12 cellular contexts compared by ENCODE assay signal in the genomic region with DNA sequence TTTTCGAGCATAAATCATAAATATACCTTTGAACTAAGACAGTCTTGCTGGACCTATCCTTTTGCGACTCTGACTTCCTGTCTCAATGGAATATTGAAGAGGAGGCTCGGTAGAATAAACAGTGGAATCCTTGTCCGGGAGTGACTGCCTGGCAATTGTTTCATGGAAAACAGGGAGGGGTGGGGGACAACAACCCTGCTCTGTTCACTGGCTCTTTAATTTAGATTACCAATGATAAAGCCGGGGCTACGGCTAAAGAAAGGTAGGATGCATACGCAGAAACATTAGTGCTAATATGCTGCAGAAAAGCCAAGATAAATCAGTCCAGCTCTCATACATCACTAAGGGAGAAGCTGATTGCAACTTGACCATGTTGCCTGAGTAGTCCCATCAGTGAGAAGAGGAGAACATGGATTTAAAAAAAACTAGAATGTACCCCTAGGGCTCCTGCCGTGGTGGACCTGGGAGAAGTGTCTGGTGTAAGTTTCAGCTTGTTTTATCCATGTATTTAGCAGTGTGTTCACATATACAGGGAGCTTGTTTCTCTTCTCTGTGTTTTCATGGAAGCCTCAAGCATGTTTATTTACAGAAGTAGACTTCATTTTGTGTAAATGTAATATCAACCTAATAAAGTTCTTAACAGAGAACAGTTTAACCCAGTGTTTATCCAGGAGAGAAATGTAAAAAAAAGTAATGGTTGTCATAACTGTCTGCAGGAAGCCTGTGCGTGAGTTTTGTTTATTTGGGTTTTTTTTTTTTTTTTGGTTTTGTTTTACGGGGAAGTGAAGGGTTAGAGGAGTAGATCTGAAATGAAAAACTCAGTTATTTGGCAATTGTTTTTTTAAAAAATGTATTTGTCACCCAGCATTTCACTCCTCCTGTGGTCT.
A peak's percentile ranks its signal among the peaks of the same experiment; 100 is the strongest.
DNase-seq lines count a peak whose midpoint lies in the region; FAIRE-seq and TF ChIP-seq lines count a peak whose summit lies in the region.
"Had no signal": no experiment of that assay in that cellular context is flagged by ENCODE, and none has a peak within 500 bp of the region (broad histone marks: within the 10 kb centered on the region; RNA-seq: fewer than 3 reads in every experiment).

No MANE protein-coding gene starts in this region.

- H3K9ac ChIP-seq in astrocyte (ENCODE audit: low read length) (no peak overlapping the region), kidney (ENCODE audit: low read length in 2 of 2) (no peak overlapping the region)

- intact Hi-C loops in kidney (cut with DNase I): no loop called here
- intact Hi-C loops in Calu3 (cut with micrococcal nuclease; ENCODE audit: unreplicated experiment): no loop called here

- no peaks in the 10 kb centered on the region for H4K20me1 ChIP-seq in astrocyte (ENCODE audit: insufficient read depth, low read length)

- H3K4me3 Mint-ChIP-seq in astrocyte (ENCODE audit: unreplicated experiment): no peak overlapping the region
- H3K4me3 Mint-ChIP-seq in Calu3 (ENCODE audit: low read depth, unreplicated experiment): no peak overlapping the region

- H3K27ac Mint-ChIP-seq in astrocyte (ENCODE audit: unreplicated experiment) (no peak overlapping the region), Calu3 (ENCODE audit: unreplicated experiment) (no peak overlapping the region)

- H3K27me3 ChIP-seq in BE2C (no peaks in the 10 kb centered on the region), astrocyte (ENCODE audit: insufficient read depth, low read length) (no peaks in the 10 kb centered on the region)

- H3K4me1 Mint-ChIP-seq in astrocyte (ENCODE audit: low read depth, unreplicated experiment) (peaks cover 10% of the 10 kb centered on the region), Calu3 (ENCODE audit: low read depth, unreplicated experiment) (peaks cover 19% of the 10 kb centered on the region)

- peak overlapping the region; percentile 23 for H2AFZ ChIP-seq in astrocyte (ENCODE audit: low read depth, low read length)

- H3K27ac ChIP-seq in astrocyte (ENCODE audit: low read depth, low read length) (no peak overlapping the region), kidney (ENCODE audit: low read depth in 2 of 2, low read length in 2 of 2) (peak overlapping the region; percentile 8 to 17)

- CTCF ChIA-PET in Calu3 (lab: Charles Lee): interaction anchor here (0.5 to 0.7 kb wide), 3 partner anchors 271 to 894 kb away, joined by 3 to 6 read pairs (median 4); no protein-coding TSS in a partner anchor

- H3K36me3 ChIP-seq in BE2C (no peaks in the 10 kb centered on the region), astrocyte (ENCODE audit: insufficient read depth, low read length) (no peaks in the 10 kb centered on the region), kidney (ENCODE audit: control insufficient read depth in 1 of 2, insufficient read depth in 2 of 2, low read length in 2 of 2) (no peaks in the 10 kb centered on the region)

- DNase-seq in BE2C (peak; percentile 34), NCI-H2081 treated with DMSO at 0.1 percent for 48 hours (lab: John Stamatoyannopoulos, UW) (peak; percentile 56), astrocyte (ENCODE audit: low read depth) (no peak), kidney (no peak), T-helper 2 cell (no peak), GOT3 (lab: John Stamatoyannopoulos, UW) (no peak), Calu3 (no peak)
- DNase-seq in stimulated activated naive CD4-positive, alpha-beta T cell (lab: John Stamatoyannopoulos, UW): no peak
- DNase-seq: activated CD4-positive, alpha-beta T cell treated with anti-CD3 and anti-CD28 coated beads for 1 hour; activated effector memory CD4-positive, alpha-beta T cell treated with Interleukin-2 at 50 U/mL for 16 hours; effector memory CD4-positive, alpha-beta T cell; islet precursor cell had no signal

- H3K4me1 ChIP-seq in BE2C: peaks cover 7% of the 10 kb centered on the region
- peaks cover 4% of the 10 kb centered on the region for H3K4me1 ChIP-seq in astrocyte (ENCODE audit: insufficient read depth, low read length)
- H3K4me1 ChIP-seq in kidney (ENCODE audit: control insufficient read depth in 1 of 2, insufficient read depth in 1 of 2, low read depth in 1 of 2, low read length in 2 of 2): peaks cover 0 to 2% of the 10 kb centered on the region in 2 donors

- H3K9me3 Mint-ChIP-seq in astrocyte (ENCODE audit: unreplicated experiment) (no peaks in the 10 kb centered on the region), Calu3 (ENCODE audit: low read depth, unreplicated experiment) (no peaks in the 10 kb centered on the region)

- no TSS peak for BruUV-seq in Calu3 (replicated peaks; lab: Mats Ljungman, UMichigan)

- no peak for FAIRE-seq in astrocyte (lab: Jason Lieb, UNC)
- no peak for FAIRE-seq in kidney (lab: Jason Lieb, UNC)

- TF ChIP-seq CTCF in BE2C (IDR thresholded peaks at IDR 0.05; ENCODE audit: low read depth, low read length) (no peak), astrocyte (IDR thresholded peaks at IDR 0.05; ENCODE audit: insufficient read depth, low read depth, low read length) (no peak), kidney (IDR thresholded peaks at IDR 0.05; ENCODE audit: borderline replicate concordance, extremely low read depth, insufficient read depth) (no peak), Calu3 (IDR thresholded peaks at IDR 0.05; ENCODE audit: unreplicated experiment) (no peak)

- H3K4me2 ChIP-seq in astrocyte (ENCODE audit: low read length): peak overlapping the region; percentile 57

- peak overlapping the region; percentile 59 for H3K4me3 ChIP-seq in BE2C (ENCODE audit: low read depth, low read length)
- H3K4me3 ChIP-seq in astrocyte (ENCODE audit: insufficient read depth, low read depth, low read length): no peak overlapping the region
- peak overlapping the region in 1 of 2 donors; percentile 35 for H3K4me3 ChIP-seq in kidney (ENCODE audit: low read length in 2 of 2)

- H3K36me3 Mint-ChIP-seq in astrocyte (ENCODE audit: low read depth, unreplicated experiment): no peaks in the 10 kb centered on the region
- H3K36me3 Mint-ChIP-seq in Calu3 (ENCODE audit: insufficient read depth, unreplicated experiment): no peaks in the 10 kb centered on the region

- no peaks in the 10 kb centered on the region for H3K9me3 ChIP-seq in BE2C
- H3K9me3 ChIP-seq in astrocyte (ENCODE audit: insufficient read depth, low read depth, low read length): no peaks in the 10 kb centered on the region
- no peaks in the 10 kb centered on the region for H3K9me3 ChIP-seq in kidney (ENCODE audit: control insufficient read depth in 1 of 2, low read length in 2 of 2)

- H3K27me3 Mint-ChIP-seq in astrocyte (ENCODE audit: low read depth, unreplicated experiment) (no peaks in the 10 kb centered on the region), Calu3 (ENCODE audit: unreplicated experiment) (peaks cover 14% of the 10 kb centered on the region)

- H3K79me2 ChIP-seq in astrocyte (ENCODE audit: insufficient read depth, low read length): no peaks in the 10 kb centered on the region

Comparison
In these comparisons a context has a peak if more than half of its experiments do, and no peak if none do; other contexts are left out.
1. DNase-seq: peak in BE2C (single experiment) and NCI-H2081 treated with DMSO at 0.1 percent for 48 hours (single experiment); none in astrocyte (single experiment), kidney (single experiment), T-helper 2 cell (0 of 5), GOT3 (single experiment), Calu3 (single experiment) and stimulated activated naive CD4-positive, alpha-beta T cell (0 of 6).